In genomic region chr16:85428168-85428898, GRCh38 we compare ENCODE assay signal across 8 cellular contexts.
DNase-seq lines count a peak whose midpoint lies in the region; ATAC-seq and TF ChIP-seq lines count a peak whose summit lies in the region.

No MANE protein-coding gene starts in this region.

- H3K4me1 Mint-ChIP-seq in stimulated activated effector memory CD8-positive, alpha-beta T cell treated with anti-CD3 and anti-CD28 coated beads, Interleukin-12 subunit alpha, Interleukin-12 subunit beta, amount 100 ng/mL, for 72 hours: no peaks in the 10 kb centered on the region

- no peak overlapping the region for H3K4me3 Mint-ChIP-seq in stimulated activated effector memory CD8-positive, alpha-beta T cell treated with anti-CD3 and anti-CD28 coated beads, Interleukin-12 subunit alpha, Interleukin-12 subunit beta, amount 100 ng/mL, for 72 hours

- in situ Hi-C loops in GM13976 (cut with MboI; ENCODE audit: low sequenced_read_pairs, unreplicated experiment): no loop called here

- H3K9me3 Mint-ChIP-seq in stimulated activated effector memory CD8-positive, alpha-beta T cell treated with anti-CD3 and anti-CD28 coated beads, Interleukin-12 subunit alpha, Interleukin-12 subunit beta, amount 100 ng/mL, for 72 hours: no peaks in the 10 kb centered on the region

- peak; percentile 68 for TF ChIP-seq CTCF in GM13976 (IDR thresholded peaks at IDR 0.05; ENCODE audit: borderline replicate concordance, control extremely low read depth, extremely low read depth, insufficient read depth, missing control alignments)

- no peaks in the 10 kb centered on the region for H3K36me3 Mint-ChIP-seq in stimulated activated effector memory CD8-positive, alpha-beta T cell treated with anti-CD3 and anti-CD28 coated beads, Interleukin-12 subunit alpha, Interleukin-12 subunit beta, amount 100 ng/mL, for 72 hours

- DNase-seq in A172 (ENCODE audit: low spot score): peak; percentile 37
- DNase-seq in GM13976 (ENCODE audit: low spot score): peak; percentile 88
- peak; percentile 80 for DNase-seq in RPMI8226
- DNase-seq in astrocyte of the hippocampus (ENCODE audit: low read depth, low spot score): peak; percentile 53
- DNase-seq in kidney glomerular epithelial cell (lab: John Stamatoyannopoulos, UW): peak; percentile 6
- peak; percentile 37 to 69 for DNase-seq in stimulated activated effector memory CD8-positive, alpha-beta T cell treated with anti-CD3 and anti-CD28 coated beads, Interleukin-12 subunit alpha, Interleukin-12 subunit beta, amount 100 ng/mL, for 72 hours (ENCODE audit: low spot score in 2 of 2)
- DNase-seq in NCI-H510A treated with DMSO at 0.1 percent for 48 hours (lab: John Stamatoyannopoulos, UW): no peak
- no peak for DNase-seq in Ammon's horn (ENCODE audit: low spot score)

- ATAC-seq in stimulated activated effector memory CD8-positive, alpha-beta T cell treated with anti-CD3 and anti-CD28 coated beads, Interleukin-12 subunit alpha, Interleukin-12 subunit beta, amount 100 ng/mL, for 72 hours: peak; percentile 64

- H3K27ac Mint-ChIP-seq in stimulated activated effector memory CD8-positive, alpha-beta T cell treated with anti-CD3 and anti-CD28 coated beads, Interleukin-12 subunit alpha, Interleukin-12 subunit beta, amount 100 ng/mL, for 72 hours: no peak overlapping the region

Comparison
In these comparisons a context has a peak if more than half of its experiments do, and no peak if none do; other contexts are left out.
1. DNase-seq: peak in A172 (single experiment), GM13976 (single experiment), RPMI8226 (single experiment), astrocyte of the hippocampus (single experiment), kidney glomerular epithelial cell (single experiment) and stimulated activated effector memory CD8-positive, alpha-beta T cell treated with anti-CD3 and anti-CD28 coated beads, Interleukin-12 subunit alpha, Interleukin-12 subunit beta, amount 100 ng/mL, for 72 hours (2 of 2); none in NCI-H510A treated with DMSO at 0.1 percent for 48 hours (single experiment) and Ammon's horn (single experiment).